In the genomic region with DNA sequence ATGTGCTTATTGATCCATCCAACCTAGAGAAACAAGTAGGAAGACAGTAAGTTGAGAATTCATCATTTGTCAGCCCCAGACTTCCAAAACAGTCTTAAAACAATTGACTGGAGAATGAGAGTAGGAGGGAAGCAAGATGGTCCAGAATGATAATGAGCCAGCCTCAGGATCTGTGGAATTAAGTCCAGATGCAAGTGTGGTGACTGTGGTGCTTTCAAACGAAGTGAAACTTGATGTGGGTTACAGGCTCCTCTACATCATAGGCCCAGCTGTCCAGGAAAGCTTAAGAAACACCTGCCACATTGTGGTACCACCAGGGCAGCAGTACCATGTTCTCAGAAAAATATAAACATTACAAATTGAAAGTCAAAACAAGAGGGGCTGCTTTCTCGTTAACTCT, we compare ENCODE assay signal across 21 cellular contexts.
DNase-seq lines count a peak whose midpoint lies in the region; ATAC-seq and TF ChIP-seq lines count a peak whose summit lies in the region.
"Had no signal": no experiment of that assay in that cellular context is flagged by ENCODE, and none has a peak within 500 bp of the region (broad histone marks: within the 10 kb centered on the region; RNA-seq: fewer than 3 reads in every experiment).

No MANE protein-coding gene starts in this region.

- H4K20me1 ChIP-seq in DND-41 (ENCODE audit: insufficient read depth, low read length) (no peaks in the 10 kb centered on the region), MM.1S (ENCODE audit: insufficient read depth, low read length) (no peaks in the 10 kb centered on the region)

- no peak for TF ChIP-seq CTCF in DND-41 (IDR thresholded peaks at IDR 0.05; ENCODE audit: borderline replicate concordance, extremely low read depth, low read length, poor library complexity, severe bottlenecking)
- no peak for TF ChIP-seq CTCF in MM.1S (IDR thresholded peaks at IDR 0.05; ENCODE audit: low read length)

- DNase-seq in DND-41 (peak; percentile 30), MM.1S (peak; percentile 92), NCI-H69 (lab: John Stamatoyannopoulos, UW) (peak; percentile 80), globus pallidus (ENCODE audit: low spot score) (peak; percentile 33), NCI-H226 (no peak), posterior vena cava (ENCODE audit: low spot score) (no peak)
- DNase-seq: activated CD4-positive, alpha-beta memory T cell treated with anti-CD3 and anti-CD28 coated beads for 36 hours; activated CD4-positive, CD25-positive, alpha-beta regulatory T cell treated with anti-CD3 and anti-CD28 coated beads, Interleukin-2, amount 50 U/mL, for 72 hours; activated CD8-positive, alpha-beta memory T cell treated with anti-CD3 and anti-CD28 coated beads, Interleukin-2, amount 50 U/mL, for 4 hours; activated naive CD4-positive, alpha-beta T cell treated with anti-CD3 and anti-CD28 coated beads, Interleukin-2, amount 50 U/mL, for 16 hours; amniotic stem cell; left lung; mesendoderm; T-helper 17 cell had no signal

- H3K9ac ChIP-seq in DND-41 (ENCODE audit: low read depth, low read length) (no peak overlapping the region), MM.1S (ENCODE audit: low read length) (no peak overlapping the region)

- peaks cover 9% of the 10 kb centered on the region; the same call in 1 of the 2 replicates for H3F3A ChIP-seq in MM.1S (ENCODE audit: insufficient read depth, low read length)

- H3K4me2 ChIP-seq in DND-41 (ENCODE audit: insufficient read depth, low read length), result peak overlapping the region; percentile 46; the same call in 1 of the 2 replicates
- peak overlapping the region; percentile 21 for H3K4me2 ChIP-seq in MM.1S (ENCODE audit: low read depth, low read length)

- H3K9me2 ChIP-seq in MM.1S (replicated peaks; ENCODE audit: insufficient read depth, low read length), result no peaks in the 10 kb centered on the region; the same call in 1 of the 2 replicates

- no peaks in the 10 kb centered on the region for H3K27me3 ChIP-seq in DND-41 (ENCODE audit: insufficient read depth, low read length, poor library complexity)
- H3K27me3 ChIP-seq in MM.1S (replicated peaks; ENCODE audit: insufficient read depth, low read length), result no peaks in the 10 kb centered on the region
- H3K27me3 ChIP-seq: breast epithelium, left lung had no signal

- no peak overlapping the region for H3K27ac ChIP-seq in DND-41 (ENCODE audit: low read length)
- H3K27ac ChIP-seq in MM.1S (ENCODE audit: low read length), result peak overlapping the region; percentile 43; the same call in 1 of the 2 replicates
- H3K27ac ChIP-seq: breast epithelium, C4-2B, left lung, RWPE1, SK-N-MC, thoracic aorta had no signal

- intact Hi-C loops in posterior vena cava (cut with DNase I), result no loop called here

- no peaks in the 10 kb centered on the region for H3K9me3 ChIP-seq in DND-41 (ENCODE audit: insufficient read depth, low read length, severe bottlenecking)
- H3K9me3 ChIP-seq in MM.1S (replicated peaks; ENCODE audit: insufficient read depth, low read length), result no peaks in the 10 kb centered on the region
- H3K9me3 ChIP-seq: breast epithelium, left lung, thoracic aorta had no signal

- ATAC-seq in DND-41 (ENCODE audit: insufficient read depth, low read depth) (peak; percentile 82), GM21737 (IDR thresholded peaks at IDR 0.05; ENCODE audit: unreplicated experiment) (no peak)
- ATAC-seq: activated T-helper 17 cell treated with anti-CD3 and anti-CD28 coated beads, Interleukin-2, amount 50 U/mL, for 72 hours; left lung; T-helper 17 cell had no signal

- H2AFZ ChIP-seq in DND-41 (ENCODE audit: low read depth, low read length) (peak overlapping the region; percentile 62), MM.1S (ENCODE audit: low read length) (no peak overlapping the region)

- H3K4me1 ChIP-seq in DND-41 (ENCODE audit: insufficient read depth, low read length) (peaks cover 19% of the 10 kb centered on the region), MM.1S (ENCODE audit: low read length) (peaks cover 8% of the 10 kb centered on the region; the same call in 1 of the 2 replicates)
- H3K4me1 ChIP-seq: breast epithelium, left lung had no signal

- no peaks in the 10 kb centered on the region for H3K36me3 ChIP-seq in DND-41 (ENCODE audit: insufficient read depth, low read length)
- H3K36me3 ChIP-seq in MM.1S (replicated peaks; ENCODE audit: insufficient read depth, low read length), result no peaks in the 10 kb centered on the region
- H3K36me3 ChIP-seq: breast epithelium, left lung, thoracic aorta had no signal

- H3K79me2 ChIP-seq in DND-41 (ENCODE audit: insufficient read depth, low read length), result no peaks in the 10 kb centered on the region
- no peaks in the 10 kb centered on the region for H3K79me2 ChIP-seq in MM.1S (ENCODE audit: low read length)

- H3K4me3 ChIP-seq in DND-41 (ENCODE audit: low read depth in 1 of 2, low read length in 2 of 2) (no peak overlapping the region; a peak in 1 of 4 replicates), MM.1S (ENCODE audit: low read length) (peak overlapping the region; percentile 17; the same call in 1 of the 2 replicates)
- H3K4me3 ChIP-seq: breast epithelium, left lung, SK-N-MC, thoracic aorta had no signal

Comparison
In these comparisons a context has a peak if more than half of its experiments do, and no peak if none do; other contexts are left out.
1. DNase-seq: peak in DND-41 (single experiment), MM.1S (single experiment), NCI-H69 (single experiment) and globus pallidus (single experiment); none in NCI-H226 (single experiment) and posterior vena cava (single experiment).